9 cellular contexts compared by ENCODE assay signal in genomic region chr15:68271854-68272471, GRCh38. TPM values are rescaled to one million over a fixed set of nuclear protein-coding genes. Genes with fewer than 3 reads are reported as not detected.
DNase-seq lines count a peak whose midpoint lies in the region; ATAC-seq and TF ChIP-seq lines count a peak whose summit lies in the region.
"Had no signal": no experiment of that assay in that cellular context is flagged by ENCODE, and none has a peak within 500 bp of the region (broad histone marks: within the 10 kb centered on the region; RNA-seq: fewer than 3 reads in every experiment).

No MANE protein-coding gene starts in this region.

- H3K36me3 ChIP-seq in HUES64 (ENCODE audit: insufficient read depth, low read length) (no peaks in the 10 kb centered on the region), thoracic aorta (no peaks in the 10 kb centered on the region)

- DNase-seq in T47D (ENCODE audit: low read depth in 1 of 2, low spot score in 1 of 2), result peak; percentile 24 to 93
- DNase-seq in kidney glomerular epithelial cell (lab: John Stamatoyannopoulos, UW), result peak; percentile 95
- no peak for DNase-seq in thoracic aorta (ENCODE audit: low spot score)
- no peak for DNase-seq in GM13976 (ENCODE audit: low spot score)
- DNase-seq in NCI-H2171 (lab: John Stamatoyannopoulos, UW), result no peak
- no peak for DNase-seq in middle frontal gyrus (ENCODE audit: extremely low spot score, low spot score)

- H3K9ac ChIP-seq in HUES64 (ENCODE audit: low read depth, low read length), result peak overlapping the region; percentile 12; the same call in 1 of the 2 replicates

- H3K4me1 ChIP-seq in HUES64 (ENCODE audit: insufficient read depth, low read length), result peaks cover 24% of the 10 kb centered on the region
- H3K4me1 ChIP-seq in thoracic aorta (ENCODE audit: control insufficient read depth in 1 of 2, low read depth in 2 of 2), result peaks cover 18 to 63% of the 10 kb centered on the region in 2 donors

- no peaks in the 10 kb centered on the region for H3K27me3 ChIP-seq in HUES64 (ENCODE audit: insufficient read depth, low read length)
- H3K27me3 ChIP-seq in thoracic aorta (replicated peaks; ENCODE audit: insufficient read depth), result no peaks in the 10 kb centered on the region

- TF ChIP-seq CTCF in thoracic aorta (IDR thresholded peaks at IDR 0.05), result no peak
- TF ChIP-seq CTCF in GM13976 (IDR thresholded peaks at IDR 0.05; ENCODE audit: borderline replicate concordance, control extremely low read depth, extremely low read depth, insufficient read depth, missing control alignments), result no peak

- ATAC-seq in thoracic aorta (ENCODE audit: insufficient number of reproducible peaks, low FRiP score, low read depth) (no peak), GM19463 (IDR thresholded peaks at IDR 0.05; ENCODE audit: unreplicated experiment) (no peak)

- H3K9me3 ChIP-seq in HUES64 (ENCODE audit: insufficient read depth, low read depth, low read length) (no peaks in the 10 kb centered on the region), thoracic aorta (no peaks in the 10 kb centered on the region)

- H3K27ac ChIP-seq in HUES64 (ENCODE audit: low read depth, low read length) (0 out of 2 replicates have a peak overlapping the region, but pooled peaks have one; percentile 9), thoracic aorta (peak overlapping the region; percentile 98 to 99)
- H3K27ac ChIP-seq: VCaP had no signal

- in situ Hi-C loops in T47D (cut with HindIII; ENCODE audit: low pct_unique_long_range_greater_than_20kb, low sequenced_read_pairs) (no loop called here), GM13976 (cut with MboI; ENCODE audit: low sequenced_read_pairs, unreplicated experiment) (no loop called here)

- H3K4me3 ChIP-seq in HUES64 (ENCODE audit: low read length) (0 out of 2 replicates have a peak overlapping the region, but pooled peaks have one; percentile 7), thoracic aorta (no peak overlapping the region)

- 37% methylated on average over 11 of the region's 11 CpGs for WGBS in HUES64

RNA-seq across cellular contexts. Expression of gene FEM1B, which starts 5.6 kb away (rescaled TPM):
- 32.7 TPM for polyA plus RNA-seq in HUES64 (2013, experiment 1 of 2)
- polyA plus RNA-seq in HUES64 (2013, experiment 2 of 2), result 36.9 TPM
- 10 to 100 TPM; 31.1 to 56.2 TPM for total RNA-seq in thoracic aorta

RNA-seq across cellular contexts. Expression of gene CLN6, which starts 42.4 kb away (rescaled TPM):
- polyA plus RNA-seq in HUES64 (2013, experiment 1 of 2), result 51.9 TPM
- 39.9 TPM for polyA plus RNA-seq in HUES64 (2013, experiment 2 of 2)
- 10 to 100 TPM; 18.5 to 22.9 TPM for total RNA-seq in thoracic aorta

Comparison
In these comparisons a context has a peak if more than half of its experiments do, and no peak if none do; other contexts are left out.
1. DNase-seq: peak in T47D (2 of 2) and kidney glomerular epithelial cell (single experiment); none in thoracic aorta (single experiment), GM13976 (single experiment), NCI-H2171 (single experiment) and middle frontal gyrus (single experiment).